19 cellular contexts compared by ENCODE assay signal in genomic region chr16:88390265-88390664, GRCh38. TPM values are rescaled to one million over a fixed set of nuclear protein-coding genes. Genes with fewer than 3 reads are reported as not detected.
DNase-seq lines count a peak whose midpoint lies in the region; ATAC-seq, FAIRE-seq and TF ChIP-seq lines count a peak whose summit lies in the region.
"Had no signal": no experiment of that assay in that cellular context is flagged by ENCODE, and none has a peak within 500 bp of the region (broad histone marks: within the 10 kb centered on the region; RNA-seq: fewer than 3 reads in every experiment).

No MANE protein-coding gene starts in this region.

- H3K27ac Mint-ChIP-seq in activated CD4-positive, alpha-beta T cell treated with anti-CD3 and anti-CD28 coated beads, Interleukin-2, amount 10 ng/mL, durations not matched to agents 7 days and 5 days: no peak overlapping the region
- H3K27ac Mint-ChIP-seq: CD8-positive, alpha-beta T cell; GM23338 had no signal

- H3K18ac ChIP-seq in IMR-90 (ENCODE audit: low read depth, low read length): no peak overlapping the region

- H3K9ac ChIP-seq in IMR-90 (ENCODE audit: low read depth, low read length) (no peak overlapping the region), kidney (ENCODE audit: low read length in 2 of 2) (no peak overlapping the region)

- H3K4me1 ChIP-seq in IMR-90 (ENCODE audit: control insufficient read depth, insufficient read depth, low read length): peaks cover 36% of the 10 kb centered on the region
- no peaks in the 10 kb centered on the region for H3K4me1 ChIP-seq in kidney (ENCODE audit: control insufficient read depth in 1 of 2, insufficient read depth in 1 of 2, low read depth in 1 of 2, low read length in 2 of 2)
- H3K4me1 ChIP-seq in body of pancreas: peaks cover 20% of the 10 kb centered on the region

- peaks cover 49% of the 10 kb centered on the region for H3K9me1 ChIP-seq in IMR-90 (ENCODE audit: insufficient read depth, low read length)

- CTCF ChIA-PET in IMR-90 (lab: Yijun Ruan, JAX): no interaction called here
- CTCF ChIA-PET in activated CD4-positive, alpha-beta T cell treated with anti-CD3 and anti-CD28 coated beads, Interleukin-2, amount 10 ng/mL, durations not matched to agents 7 days and 5 days (lab: Charles Lee): no interaction called here

- ATAC-seq in Right ventricle myocardium superior (ENCODE audit: poor library complexity) (peak; percentile 4), IMR-90 (ENCODE audit: low read depth) (no peak), sciatic nerve (peak; percentile 16), body of pancreas (no peak)
- ATAC-seq: A549; CD8-positive, alpha-beta T cell; GM23338 had no signal

- TF ChIP-seq POLR2A in IMR-90 (IDR thresholded peaks at IDR 0.05; ENCODE audit: low read depth, low read length) (peak; percentile 14; the same call in 1 of the 2 replicates), body of pancreas (IDR thresholded peaks at IDR 0.05) (no peak)

- H3K9me3 Mint-ChIP-seq in activated CD4-positive, alpha-beta T cell treated with anti-CD3 and anti-CD28 coated beads, Interleukin-2, amount 10 ng/mL, durations not matched to agents 7 days and 5 days: no peaks in the 10 kb centered on the region
- H3K9me3 Mint-ChIP-seq: CD8-positive, alpha-beta T cell; GM23338 had no signal

- H4K5ac ChIP-seq in IMR-90 (ENCODE audit: low read depth, low read length): no peak overlapping the region

- dilution Hi-C loops in IMR-90 (cut with HindIII; ENCODE audit: low sequenced_read_pairs, unreplicated experiment): no loop called here

- H3K56ac ChIP-seq in IMR-90 (ENCODE audit: extremely low read depth, insufficient read depth, low read length): no peak overlapping the region

- H3K4me3 ChIP-seq in IMR-90 (ENCODE audit: insufficient read depth, low read depth, low read length) (no peak overlapping the region), kidney (ENCODE audit: low read length in 2 of 2) (no peak overlapping the region), body of pancreas (no peak overlapping the region)
- H3K4me3 ChIP-seq: A549, GM23338 had no signal

- H3K36me3 Mint-ChIP-seq in activated CD4-positive, alpha-beta T cell treated with anti-CD3 and anti-CD28 coated beads, Interleukin-2, amount 10 ng/mL, durations not matched to agents 7 days and 5 days (ENCODE audit: low read depth): no peaks in the 10 kb centered on the region
- H3K36me3 Mint-ChIP-seq: CD8-positive, alpha-beta T cell had no signal

- H2BK15ac ChIP-seq in IMR-90 (ENCODE audit: low read depth, low read length): no peak overlapping the region

- in situ Hi-C loops in IMR-90 (cut with MboI; ENCODE audit: low sequenced_read_pairs): no loop called here

- no CpG with 5 or more reads among the region's 9 CpGs for WGBS in IMR-90 (ENCODE audit: extremely low coverage in 2 of 2, insufficient read length in 1 of 2), 2 experiments
- 58 to 80% methylated on average over 2 to 9 of the region's 9 CpGs for WGBS in body of pancreas, 2 donors

- no peak for FAIRE-seq in kidney (lab: Jason Lieb, UNC)
- FAIRE-seq: A549, H54 had no signal

- no peak for TF ChIP-seq CTCF in IMR-90 (conservative IDR thresholded peaks at IDR 0.05; ENCODE audit: low read depth, low read length)
- no peak for TF ChIP-seq CTCF in kidney (IDR thresholded peaks at IDR 0.05; ENCODE audit: borderline replicate concordance, extremely low read depth, insufficient read depth)
- TF ChIP-seq CTCF in body of pancreas (IDR thresholded peaks at IDR 0.05): no peak

- H3K27me3 ChIP-seq in IMR-90 (ENCODE audit: control insufficient read depth, insufficient read depth, low read length): no peaks in the 10 kb centered on the region
- H3K27me3 ChIP-seq in body of pancreas: no peaks in the 10 kb centered on the region

- peaks cover 8 to 94% of the 10 kb centered on the region in 2 experiments; a peak in 3 of 4 replicates for H3K79me1 ChIP-seq in IMR-90 (ENCODE audit: low read depth in 1 of 2, low read length in 2 of 2)

- H2BK5ac ChIP-seq in IMR-90 (ENCODE audit: low read depth, low read length, poor library complexity, severe bottlenecking): no peak overlapping the region

- H3K36me3 ChIP-seq in IMR-90 (ENCODE audit: control insufficient read depth, insufficient read depth, low read length): peaks cover 79% of the 10 kb centered on the region
- H3K36me3 ChIP-seq in kidney (ENCODE audit: control insufficient read depth in 1 of 2, insufficient read depth in 2 of 2, low read length in 2 of 2): no peaks in the 10 kb centered on the region
- no peaks in the 10 kb centered on the region for H3K36me3 ChIP-seq in body of pancreas (replicated peaks in 1 of 2; ENCODE audit: insufficient read depth in 1 of 2, low read depth in 2 of 2)

- peaks cover 100% of the 10 kb centered on the region for H4K20me1 ChIP-seq in IMR-90 (ENCODE audit: insufficient read depth, low read length)

- no peak overlapping the region for H3K4me3 Mint-ChIP-seq in activated CD4-positive, alpha-beta T cell treated with anti-CD3 and anti-CD28 coated beads, Interleukin-2, amount 10 ng/mL, durations not matched to agents 7 days and 5 days
- H3K4me3 Mint-ChIP-seq: CD8-positive, alpha-beta T cell; GM23338 had no signal

- no peak overlapping the region for H3K23ac ChIP-seq in IMR-90 (ENCODE audit: low read depth, low read length)

- H2AFZ ChIP-seq in IMR-90 (replicated peaks; ENCODE audit: low read length, poor library complexity): no peak overlapping the region
- H2AFZ ChIP-seq: GM23338 had no signal

- no peak overlapping the region for H3K4me2 ChIP-seq in IMR-90 (ENCODE audit: low read depth, low read length)
- H3K4me2 ChIP-seq: A549, GM23338 had no signal

- no peak for TF ChIP-seq RAD21 in IMR-90 (IDR thresholded peaks at IDR 0.05; ENCODE audit: low read length)

- H3K9me3 ChIP-seq in IMR-90 (ENCODE audit: control insufficient read depth, insufficient read depth, low read length): no peaks in the 10 kb centered on the region
- H3K9me3 ChIP-seq in kidney (ENCODE audit: control insufficient read depth in 1 of 2, low read length in 2 of 2): no peaks in the 10 kb centered on the region
- H3K9me3 ChIP-seq in body of pancreas: no peaks in the 10 kb centered on the region
- H3K9me3 ChIP-seq: A549 had no signal

- no peak for DNase-seq in Right ventricle myocardium superior
- no peak for DNase-seq in cardiac septum (ENCODE audit: low spot score)
- DNase-seq in IMR-90: no peak
- DNase-seq in kidney: peak; percentile 63
- DNase-seq in sciatic nerve (ENCODE audit: low spot score): no peak
- DNase-seq in activated CD4-positive, alpha-beta T cell treated with anti-CD3 and anti-CD28 coated beads, Interleukin-2, amount 10 ng/mL, durations not matched to agents 7 days and 5 days: no peak
- no peak for DNase-seq in body of pancreas
- DNase-seq in activated CD8-positive, alpha-beta memory T cell treated with anti-CD3 and anti-CD28 coated beads, Interleukin-2, amount 50 U/mL, for 4 hours: no peak
- DNase-seq: AML-193; Calu3; CD8-positive, alpha-beta T cell; DMS79 treated with DMSO at 0.1 percent for 48 hours; GF-D8; HCEC 1CT had no signal

- no peaks in the 10 kb centered on the region for H3K4me1 Mint-ChIP-seq in activated CD4-positive, alpha-beta T cell treated with anti-CD3 and anti-CD28 coated beads, Interleukin-2, amount 10 ng/mL, durations not matched to agents 7 days and 5 days
- H3K4me1 Mint-ChIP-seq: GM23338 had no signal

- no peak overlapping the region for H2AK5ac ChIP-seq in IMR-90 (ENCODE audit: low read depth, low read length)

- no peak overlapping the region for H4K8ac ChIP-seq in IMR-90 (ENCODE audit: low read depth in 2 of 2, low read length in 2 of 2)

- 0 out of 2 replicates have a peak overlapping the region, but pooled peaks have one; percentile 4 for H3K4ac ChIP-seq in IMR-90 (ENCODE audit: low read depth, low read length)

- H4K91ac ChIP-seq in IMR-90 (ENCODE audit: insufficient read depth, low read depth, low read length): no peak overlapping the region

- no peak overlapping the region for H2BK20ac ChIP-seq in IMR-90 (ENCODE audit: low read depth, low read length)

- no peak overlapping the region for H2AK9ac ChIP-seq in IMR-90 (replicated peaks; ENCODE audit: low read depth, low read length, poor library complexity)

- H3K27me3 Mint-ChIP-seq in activated CD4-positive, alpha-beta T cell treated with anti-CD3 and anti-CD28 coated beads, Interleukin-2, amount 10 ng/mL, durations not matched to agents 7 days and 5 days: peaks cover 5% of the 10 kb centered on the region

- POLR2A ChIA-PET in IMR-90 (lab: Charles Lee; ENCODE audit: unreplicated experiment): no interaction called here
- POLR2A ChIA-PET in activated CD4-positive, alpha-beta T cell treated with anti-CD3 and anti-CD28 coated beads, Interleukin-2, amount 10 ng/mL, durations not matched to agents 7 days and 5 days (lab: Charles Lee): no interaction called here

- H3K27ac ChIP-seq in IMR-90 (ENCODE audit: insufficient read depth, low read length): no peak overlapping the region
- no peak overlapping the region for H3K27ac ChIP-seq in kidney (ENCODE audit: low read depth in 2 of 2, low read length in 2 of 2)
- no peak overlapping the region for H3K27ac ChIP-seq in body of pancreas
- H3K27ac ChIP-seq: 22Rv1, HL-60 had no signal

- H2BK120ac ChIP-seq in IMR-90 (ENCODE audit: low read depth, low read length): no peak overlapping the region

- intact Hi-C loops in Right ventricle myocardium superior (cut with DNase I) (no loop called here), cardiac septum (cut with DNase I) (no loop called here), IMR-90 (cut with micrococcal nuclease) (no loop called here), kidney (cut with DNase I) (no loop called here), sciatic nerve (cut with DNase I) (no loop called here), body of pancreas (cut with DNase I) (no loop called here)

- no TSS peak for BruUV-seq in IMR-90 (replicated peaks; lab: Mats Ljungman, UMichigan)

- no peak overlapping the region for H3K14ac ChIP-seq in IMR-90 (replicated peaks; ENCODE audit: low read depth, low read length)

TF ChIP-seq in IMR-90, 13 proteins besides CTCF, POLR2A, EP300 and RAD21 (continues in another document):
- TF ChIP-seq MXI1 (IDR thresholded peaks at IDR 0.05; ENCODE audit: borderline replicate concordance, low read depth, low read length) (no peak), MAFK (IDR thresholded peaks at IDR 0.05; ENCODE audit: low read depth, low read length) (no peak), RCOR1 (IDR thresholded peaks at IDR 0.05; ENCODE audit: insufficient replicate concordance, low read length) (no peak)

RNA-seq across cellular contexts. Expression of gene ZNF469, which starts 7.5 kb away (rescaled TPM):
- 0.94 TPM for total RNA-seq in Right ventricle myocardium superior
- 1.5 TPM for total RNA-seq in cardiac septum
- total RNA-seq in IMR-90 (2012; rRNA removed): 1.1 and 1.4 TPM in 2 replicates
- polyA plus RNA-seq in IMR-90 (2012; rRNA removed): 13.3 and 16.4 TPM in 2 replicates
- polyA plus RNA-seq in IMR-90 (2012; cell fraction: cytosol; rRNA removed): 5.1 and 8.8 TPM in 2 replicates
- polyA plus RNA-seq in IMR-90 (2012; cell fraction: nucleus; rRNA removed; ENCODE audit: low replicate concordance): 32.3 and 70.4 TPM in 2 replicates
- total RNA-seq in kidney: 1.6 TPM
- 0.09 TPM for polyA plus RNA-seq in kidney (ENCODE audit: insufficient read depth, low read depth, low replicate concordance)
- total RNA-seq in sciatic nerve: 2.9 TPM
- under 1 TPM; 0.20 to 0.23 TPM for total RNA-seq in activated CD4-positive, alpha-beta T cell treated with anti-CD3 and anti-CD28 coated beads, Interleukin-2, amount 10 ng/mL, durations not matched to agents 7 days and 5 days
- 1 to 10 TPM in 1 of 2 donors, under 1 TPM in 1; 0.99 to 1.0 TPM for total RNA-seq in body of pancreas

Comparison
In these comparisons a context has a peak if more than half of its experiments do, and no peak if none do; other contexts are left out.
1. ATAC-seq: peak in Right ventricle myocardium superior (single experiment) and sciatic nerve (single experiment); none in IMR-90 (single experiment) and body of pancreas (single experiment).